2 cellular contexts compared by ENCODE assay signal in genomic region chr1:26696645-26697440, GRCh38.
TF ChIP-seq lines count a peak whose summit lies in the region.

No MANE protein-coding gene starts in this region.

TF ChIP-seq in IMR-90, 13 proteins besides CTCF, POLR2A, EP300 and RAD21:
- TF ChIP-seq BHLHE40 (IDR thresholded peaks at IDR 0.05; ENCODE audit: low read depth, low read length) (no peak), RFX5 (IDR thresholded peaks at IDR 0.05; ENCODE audit: low read depth, low read length) (no peak)

TF ChIP-seq in endothelial cell of umbilical vein, 7 proteins besides CTCF, POLR2A, EP300 and RAD21:
- TF ChIP-seq POLR2AphosphoS5 (IDR thresholded peaks at IDR 0.05; ENCODE audit: insufficient read depth, low read depth, low read length) (peak; percentile 31), EZH2 (IDR thresholded peaks at IDR 0.05; ENCODE audit: borderline replicate concordance, low read depth, low read length, severe bottlenecking) (no peak)
